31 cellular contexts compared by ENCODE assay signal in the genomic region with DNA sequence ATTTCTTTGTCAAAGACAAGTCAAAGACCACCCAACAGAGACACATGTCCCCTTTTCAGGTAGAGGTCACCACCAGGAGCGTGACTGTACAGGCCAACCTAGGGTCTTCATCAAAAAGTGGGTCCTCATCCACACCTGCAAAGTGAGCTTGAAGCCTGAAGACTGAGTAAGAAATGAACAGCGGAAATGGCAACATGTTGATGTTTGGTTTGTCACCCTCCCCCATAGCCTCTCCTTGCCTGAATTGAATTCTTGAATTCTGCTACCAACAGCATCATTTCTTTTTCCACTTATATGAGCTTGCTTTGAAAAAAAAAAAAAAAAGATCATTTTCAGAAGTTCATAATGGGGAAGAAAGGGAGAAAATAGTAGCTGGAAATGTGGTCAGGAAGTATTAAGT.
DNase-seq lines count a peak whose midpoint lies in the region; ATAC-seq lines count a peak whose summit lies in the region.
"Had no signal": no experiment of that assay in that cellular context is flagged by ENCODE, and none has a peak within 500 bp of the region (broad histone marks: within the 10 kb centered on the region; RNA-seq: fewer than 3 reads in every experiment).

No MANE protein-coding gene starts in this region.

- no peaks in the 10 kb centered on the region for H3K27me3 Mint-ChIP-seq in activated T-cell treated with anti-CD3 and anti-CD28 coated beads, Interleukin-2, amount 50 U/mL, for 72 hours (ENCODE audit: low read depth)
- H3K27me3 Mint-ChIP-seq in T-helper 17 cell: no peaks in the 10 kb centered on the region
- peaks cover 2% of the 10 kb centered on the region for H3K27me3 Mint-ChIP-seq in dendritic cell treated with granulocyte-macrophage colony-stimulating factor and Interleukin-4, amounts not matched to agents 40 ng/mL and 50 ng/mL, for 4 days
- no peaks in the 10 kb centered on the region for H3K27me3 Mint-ChIP-seq in stimulated activated memory B cell treated with anti-CD40 and anti-IgM and Interleukin-4, amounts not matched to agents 10 μg/mL and 1 μg/mL and 100 μg/mL, for 72 hours
- H3K27me3 Mint-ChIP-seq: stimulated activated naive CD8-positive, alpha-beta T cell treated with anti-CD3 and anti-CD28 coated beads, Interleukin-15, Interleukin-2, amounts not matched to agents 100 ng/mL and 50 ng/mL, for 24 hours had no signal

- H3K4me1 Mint-ChIP-seq in activated T-cell treated with anti-CD3 and anti-CD28 coated beads, Interleukin-2, amount 50 U/mL, for 72 hours (ENCODE audit: low read depth): peaks cover 55% of the 10 kb centered on the region
- H3K4me1 Mint-ChIP-seq in T-helper 17 cell: peaks cover 32% of the 10 kb centered on the region
- H3K4me1 Mint-ChIP-seq in dendritic cell treated with granulocyte-macrophage colony-stimulating factor and Interleukin-4, amounts not matched to agents 40 ng/mL and 50 ng/mL, for 4 days (ENCODE audit: low read depth): peaks cover 46% of the 10 kb centered on the region
- peaks cover 37% of the 10 kb centered on the region for H3K4me1 Mint-ChIP-seq in stimulated activated memory B cell treated with anti-CD40 and anti-IgM and Interleukin-4, amounts not matched to agents 10 μg/mL and 1 μg/mL and 100 μg/mL, for 72 hours

- ATAC-seq in activated T-cell treated with anti-CD3 and anti-CD28 coated beads, Interleukin-2, amount 50 U/mL, for 72 hours (replicated peaks in 1 of 2): peak in 1 of 2 donors; percentile 40
- no peak for ATAC-seq in T-helper 17 cell
- ATAC-seq in stimulated activated memory B cell treated with anti-CD40 and anti-IgM and Interleukin-4, amounts not matched to agents 10 μg/mL and 1 μg/mL and 100 μg/mL, for 72 hours: no peak
- ATAC-seq: activated CD4-positive, CD25-positive, alpha-beta regulatory T cell treated with anti-CD3 and anti-CD28 coated beads, Interleukin-2, amount 50 U/mL, for 24 hours; foreskin keratinocyte; heart left ventricle; left ventricle myocardium superior; right cardiac atrium; Right ventricle myocardium inferior had no signal

- H3K27ac ChIP-seq in caudate nucleus (ENCODE audit: low read depth, low read length): no peak overlapping the region
- H3K27ac ChIP-seq: esophagus squamous epithelium, foreskin keratinocyte, heart left ventricle, HL-60, testis had no signal

- H3K9me3 ChIP-seq in T-helper 17 cell (ENCODE audit: control insufficient read depth, low read length, poor library complexity, severe bottlenecking): no peaks in the 10 kb centered on the region
- H3K9me3 ChIP-seq: Caco-2, esophagus squamous epithelium, heart left ventricle, SK-N-SH, testis had no signal

- peaks cover 20 to 25% of the 10 kb centered on the region in 2 donors for H3K36me3 Mint-ChIP-seq in activated T-cell treated with anti-CD3 and anti-CD28 coated beads, Interleukin-2, amount 50 U/mL, for 72 hours (ENCODE audit: insufficient read depth in 2 of 2)
- H3K36me3 Mint-ChIP-seq in T-helper 17 cell (ENCODE audit: low read depth): peaks cover 8% of the 10 kb centered on the region
- peaks cover 61% of the 10 kb centered on the region for H3K36me3 Mint-ChIP-seq in dendritic cell treated with granulocyte-macrophage colony-stimulating factor and Interleukin-4, amounts not matched to agents 40 ng/mL and 50 ng/mL, for 4 days (ENCODE audit: low read depth)
- peaks cover 68% of the 10 kb centered on the region for H3K36me3 Mint-ChIP-seq in stimulated activated memory B cell treated with anti-CD40 and anti-IgM and Interleukin-4, amounts not matched to agents 10 μg/mL and 1 μg/mL and 100 μg/mL, for 72 hours

- DNase-seq in activated T-cell treated with anti-CD3 and anti-CD28 coated beads, Interleukin-2, amount 50 U/mL, for 72 hours: no peak
- DNase-seq in activated T-cell treated with anti-CD3 and anti-CD28 coated beads for 4 hours (no peak), T-helper 17 cell (no peak), nucleus accumbens (lab: John Stamatoyannopoulos, UW) (no peak), caudate nucleus (lab: John Stamatoyannopoulos, UW) (no peak)
- DNase-seq: ACHN; activated effector memory CD4-positive, alpha-beta T cell treated with Interleukin-2 at 50 U/mL for 16 hours; Caco-2; central memory CD4-positive, alpha-beta T cell; DMS53; endodermal cell; esophagus squamous epithelium; foreskin keratinocyte; H7; left ventricle myocardium superior; NCI-H1417; NCI-H2029 treated with DMSO at 0.1 percent for 48 hours; NCI-H524 treated with DMSO at 0.1 percent for 48 hours; NK-92 treated with Interleukin-12 subunit alpha and Interleukin-12 subunit beta, amount 100 ng/mL, for 24 hours; posterior cingulate gyrus; right cardiac atrium; SK-N-SH; stimulated activated CD4-positive, alpha-beta T cell treated with anti-CD3 and anti-CD28 coated beads, Interleukin-1b, Interleukin-23, amount 100 ng/mL, for 48 hours; testis had no signal

- no peaks in the 10 kb centered on the region for H3K9me3 Mint-ChIP-seq in activated T-cell treated with anti-CD3 and anti-CD28 coated beads, Interleukin-2, amount 50 U/mL, for 72 hours
- H3K9me3 Mint-ChIP-seq in dendritic cell treated with granulocyte-macrophage colony-stimulating factor and Interleukin-4, amounts not matched to agents 40 ng/mL and 50 ng/mL, for 4 days: no peaks in the 10 kb centered on the region
- no peaks in the 10 kb centered on the region for H3K9me3 Mint-ChIP-seq in stimulated activated memory B cell treated with anti-CD40 and anti-IgM and Interleukin-4, amounts not matched to agents 10 μg/mL and 1 μg/mL and 100 μg/mL, for 72 hours
- H3K9me3 Mint-ChIP-seq: endodermal cell; stimulated activated naive CD8-positive, alpha-beta T cell treated with anti-CD3 and anti-CD28 coated beads, Interleukin-15, Interleukin-2, amounts not matched to agents 100 ng/mL and 50 ng/mL, for 24 hours had no signal

- intact Hi-C loops in dendritic cell treated with granulocyte-macrophage colony-stimulating factor and Interleukin-4, amounts not matched to agents 40 ng/mL and 50 ng/mL, for 4 days (cut with micrococcal nuclease): no loop called here

- peak overlapping the region in 1 of 2 donors; percentile 29 for H3K4me3 Mint-ChIP-seq in activated T-cell treated with anti-CD3 and anti-CD28 coated beads, Interleukin-2, amount 50 U/mL, for 72 hours
- no peak overlapping the region for H3K4me3 Mint-ChIP-seq in T-helper 17 cell
- no peak overlapping the region for H3K4me3 Mint-ChIP-seq in dendritic cell treated with granulocyte-macrophage colony-stimulating factor and Interleukin-4, amounts not matched to agents 40 ng/mL and 50 ng/mL, for 4 days
- no peak overlapping the region for H3K4me3 Mint-ChIP-seq in stimulated activated memory B cell treated with anti-CD40 and anti-IgM and Interleukin-4, amounts not matched to agents 10 μg/mL and 1 μg/mL and 100 μg/mL, for 72 hours
- H3K4me3 Mint-ChIP-seq: endodermal cell; stimulated activated naive CD8-positive, alpha-beta T cell treated with anti-CD3 and anti-CD28 coated beads, Interleukin-15, Interleukin-2, amounts not matched to agents 100 ng/mL and 50 ng/mL, for 24 hours had no signal

- H3K27ac Mint-ChIP-seq in activated T-cell treated with anti-CD3 and anti-CD28 coated beads, Interleukin-2, amount 50 U/mL, for 72 hours: peak overlapping the region; percentile 69
- peak overlapping the region; percentile 87 for H3K27ac Mint-ChIP-seq in T-helper 17 cell
- H3K27ac Mint-ChIP-seq in dendritic cell treated with granulocyte-macrophage colony-stimulating factor and Interleukin-4, amounts not matched to agents 40 ng/mL and 50 ng/mL, for 4 days: peak overlapping the region; percentile 59
- peak overlapping the region; percentile 21 for H3K27ac Mint-ChIP-seq in stimulated activated memory B cell treated with anti-CD40 and anti-IgM and Interleukin-4, amounts not matched to agents 10 μg/mL and 1 μg/mL and 100 μg/mL, for 72 hours
- H3K27ac Mint-ChIP-seq: endodermal cell had no signal

Comparison
In these comparisons a context has a peak if more than half of its experiments do, and no peak if none do; other contexts are left out.
1. H3K27ac Mint-ChIP-seq: peak in every context shown above with its lines; median percentile 87 in T-helper 17 cell; 69 in activated T-cell treated with anti-CD3 and anti-CD28 coated beads, Interleukin-2, amount 50 U/mL, for 72 hours; 59 in dendritic cell treated with granulocyte-macrophage colony-stimulating factor and Interleukin-4, amounts not matched to agents 40 ng/mL and 50 ng/mL, for 4 days; 21 in stimulated activated memory B cell treated with anti-CD40 and anti-IgM and Interleukin-4, amounts not matched to agents 10 μg/mL and 1 μg/mL and 100 μg/mL, for 72 hours.